Comparison of ENCODE assay signal across 8 cellular contexts in genomic region chr16:31074073-31074813, GRCh38. TPM values are rescaled to one million over a fixed set of nuclear protein-coding genes. Genes with fewer than 3 reads are reported as not detected.
DNase-seq lines count a peak whose midpoint lies in the region; ATAC-seq and TF ChIP-seq lines count a peak whose summit lies in the region.

TSS of gene ZNF646 (plus strand) at chr16:31074422. CDS start at chr16:31076325, 1,903 bp downstream.
TSS of gene ZNF668 (minus strand) at chr16:31074240. CDS start at chr16:31064459, 9,781 bp downstream.

- TF ChIP-seq CTCF in right atrium auricular region (IDR thresholded peaks at IDR 0.05) (no peak), psoas muscle (IDR thresholded peaks at IDR 0.05) (no peak), uterus (IDR thresholded peaks at IDR 0.05) (no peak)

- H3K4me1 ChIP-seq in right atrium auricular region, result peaks cover 0 to 27% of the 10 kb centered on the region in 2 donors
- peaks cover 20% of the 10 kb centered on the region for H3K4me1 ChIP-seq in psoas muscle
- H3K4me1 ChIP-seq in uterus, result peaks cover 0 to 10% of the 10 kb centered on the region in 2 donors

- H3K36me3 ChIP-seq in right atrium auricular region (peaks cover 29% of the 10 kb centered on the region), psoas muscle (ENCODE audit: insufficient read depth in 1 of 2, low read depth in 1 of 2) (peaks cover 0 to 38% of the 10 kb centered on the region in 2 donors), uterus (no peaks in the 10 kb centered on the region)

- peak; percentile 65 to 92 for DNase-seq in NCI-H187 (lab: John Stamatoyannopoulos, UW)
- DNase-seq in T-helper 2 cell, result peak; percentile 91 to 100 (median 97)
- peak; percentile 98 for DNase-seq in right atrium auricular region (ENCODE audit: low spot score)
- DNase-seq in psoas muscle, result peak; percentile 98 to 99
- DNase-seq in uterus, result peak; percentile 98

- H3K27me3 ChIP-seq in right atrium auricular region (no peaks in the 10 kb centered on the region), psoas muscle (ENCODE audit: insufficient read depth in 3 of 3, low read length in 2 of 3) (no peaks in the 10 kb centered on the region), uterus (no peaks in the 10 kb centered on the region)

- peak within 1 kb of the TSS; percentile 96 to 98 for H3K4me3 ChIP-seq in right atrium auricular region
- H3K4me3 ChIP-seq in psoas muscle, result peak within 1 kb of the TSS; percentile 93
- H3K4me3 ChIP-seq in uterus, result peak within 1 kb of the TSS; percentile 67 to 73

- ATAC-seq in GM18498 (IDR thresholded peaks at IDR 0.05; ENCODE audit: unreplicated experiment), result peak; percentile 68
- ATAC-seq in HG02938 (IDR thresholded peaks at IDR 0.05; ENCODE audit: unreplicated experiment), result peak; percentile 67
- ATAC-seq in psoas muscle, result peak; percentile 92 to 93 (median 92)

- peak within 1 kb of the TSS; percentile 93 for H3K27ac ChIP-seq in angular gyrus (ENCODE audit: low read depth, low read length)
- H3K27ac ChIP-seq in right atrium auricular region, result peak within 1 kb of the TSS; percentile 92 to 94
- peak within 1 kb of the TSS; percentile 97 for H3K27ac ChIP-seq in psoas muscle
- peak within 1 kb of the TSS; percentile 92 to 93 for H3K27ac ChIP-seq in uterus

- intact Hi-C loops in psoas muscle (cut with DNase I) (no loop called here), uterus (cut with DNase I; ENCODE audit: low total_unique reads) (no loop called here)

- no peaks in the 10 kb centered on the region for H3K9me3 ChIP-seq in right atrium auricular region
- H3K9me3 ChIP-seq in psoas muscle, result no peaks in the 10 kb centered on the region
- H3K9me3 ChIP-seq in uterus, result no peaks in the 10 kb centered on the region

- 0% methylated on average over 48 of the region's 48 CpGs for WGBS in psoas muscle, 3 donors

- peak; percentile 40 to 68 for TF ChIP-seq POLR2A in uterus (IDR thresholded peaks at IDR 0.05)

RNA-seq across cellular contexts. Expression of gene ZNF646, which starts in this region (rescaled TPM):
- total RNA-seq in right atrium auricular region (10 to 100 TPM in 1 of 2 donors, 1 to 10 TPM in 1; 6.2 to 10.8 TPM), psoas muscle (10 to 100 TPM in 2 of 4 donors, 1 to 10 TPM in 2; 8.4 to 22.6 (median 12.3) TPM), uterus (10 to 100 TPM in 3 of 4 donors, 1 to 10 TPM in 1; 3.3 to 17.3 (median 15.1) TPM)
- polyA plus RNA-seq in psoas muscle, result 10 to 100 TPM in 1 of 3 donors, 1 to 10 TPM in 2; 4.0 to 20.8 (median 5.9) TPM

RNA-seq across cellular contexts. Expression of gene ZNF668, which starts in this region (rescaled TPM):
- total RNA-seq in right atrium auricular region (1 to 10 TPM; 7.4 to 9.2 TPM), psoas muscle (1 to 10 TPM; 5.3 to 7.5 (median 5.8) TPM), uterus (10 to 100 TPM in 1 of 4 donors, 1 to 10 TPM in 3; 4.4 to 20.6 (median 6.4) TPM)
- 10 to 100 TPM in 2 of 3 donors, 1 to 10 TPM in 1; 7.2 to 12.3 (median 10.9) TPM for polyA plus RNA-seq in psoas muscle

Comparison
In these comparisons a context has a peak if more than half of its experiments do, and no peak if none do; other contexts are left out.
1. Peak in every context shown above with its lines: DNase-seq, ATAC-seq, H3K4me3 ChIP-seq and H3K27ac ChIP-seq.